Comparison of ENCODE assay signal across 9 cellular contexts in genomic region chr3:50610181-50610971, GRCh38. TPM values are rescaled to one million over a fixed set of nuclear protein-coding genes. Genes with fewer than 3 reads are reported as not detected.
DNase-seq lines count a peak whose midpoint lies in the region; ATAC-seq, FAIRE-seq and TF ChIP-seq lines count a peak whose summit lies in the region.
"Had no signal": no experiment of that assay in that cellular context is flagged by ENCODE, and none has a peak within 500 bp of the region (broad histone marks: within the 10 kb centered on the region; RNA-seq: fewer than 3 reads in every experiment).

No MANE protein-coding gene starts in this region.

- in situ Hi-C loops in GM12878 (cut with MboI), result loop anchor here (5.0 to 25.0 kb wide), 3 partner anchors 33 to 1077 kb away; no protein-coding TSS in a partner anchor

- no peak for DNase-seq in T-helper 1 cell
- DNase-seq in GM12878 (ENCODE audit: low read depth, low spot score), result no peak
- DNase-seq in mesendoderm, result no peak
- no peak for DNase-seq in type B pancreatic cell (ENCODE audit: extremely low spot score, unreplicated experiment)
- no peak for DNase-seq in epidermal melanocyte (ENCODE audit: insufficient read length, low spot score)

- no peak overlapping the region for H2AFZ ChIP-seq in GM12878 (ENCODE audit: control insufficient read depth, low read depth, low read length)

- peak overlapping the region; percentile 75; the same call in 1 of the 2 replicates for H3K9ac ChIP-seq in GM12878 (ENCODE audit: control insufficient read depth, insufficient read depth, low read length)
- H3K9ac ChIP-seq in mesendoderm (ENCODE audit: low read length), result peak overlapping the region; percentile 83

- no peak for TF ChIP-seq POLR2A in GM12878 (IDR thresholded peaks at IDR 0.05; ENCODE audit: low read depth, low read length)

- no peak overlapping the region for H2BK15ac ChIP-seq in mesendoderm (replicated peaks; ENCODE audit: low read depth)

- CTCF ChIA-PET in GM12878 (lab: Yijun Ruan, JAX), result interaction anchor here (0.9 to 13.9 kb wide), 8 partner anchors 9 to 318 kb away, joined by 3 to 410 read pairs (median 6); partner anchors contain the start of genes HEMK1, IFRD2 and ZMYND10

- TF ChIP-seq CTCF in GM12878 (IDR thresholded peaks at IDR 0.05 in 2 of 3, conservative IDR thresholded peaks at IDR 0.05 in 1 of 3; ENCODE audit: control insufficient read depth in 2 of 3, extremely low read depth in 1 of 3, insufficient read depth in 1 of 3, low read depth in 3 of 3, low read length in 3 of 3) (no peak), type B pancreatic cell (conservative IDR thresholded peaks at IDR 0.05) (no peak)

- no peaks in the 10 kb centered on the region for H3K79me1 ChIP-seq in mesendoderm (ENCODE audit: low read length)

- no peak overlapping the region for H2BK120ac ChIP-seq in mesendoderm (ENCODE audit: low read depth, low read length)

- H4K20me1 ChIP-seq in GM12878 (ENCODE audit: control insufficient read depth, insufficient read depth), result no peaks in the 10 kb centered on the region

- no peak overlapping the region for H3K56ac ChIP-seq in mesendoderm (ENCODE audit: low read length)

- H3K36me3 Mint-ChIP-seq in T-helper 1 cell treated with Interleukin-12 subunit alpha and Interleukin-12 subunit beta and Interleukin-4 antibody, amounts not matched to agents 30 μg/mL and 1 μg/mL, for 36 hours (ENCODE audit: low read depth), result peaks cover 77% of the 10 kb centered on the region
- peaks cover 3% of the 10 kb centered on the region for H3K36me3 Mint-ChIP-seq in type B pancreatic cell

- H3K27ac Mint-ChIP-seq in T-helper 1 cell treated with Interleukin-12 subunit alpha and Interleukin-12 subunit beta and Interleukin-4 antibody, amounts not matched to agents 30 μg/mL and 1 μg/mL, for 36 hours, result peak overlapping the region; percentile 99
- peak overlapping the region; percentile 92 for H3K27ac Mint-ChIP-seq in type B pancreatic cell

- no peak overlapping the region for H2BK5ac ChIP-seq in mesendoderm (ENCODE audit: low read length)

- no peaks in the 10 kb centered on the region for H3K9me3 ChIP-seq in GM12878 (replicated peaks; ENCODE audit: control insufficient read depth, insufficient read depth, low read length)

- RAD21 ChIA-PET in GM12878 (lab: Charles Lee; ENCODE audit: unreplicated experiment), result interaction anchor here (1.7 to 12.9 kb wide), 5 partner anchors 8 to 260 kb away, joined by 5 to 244 read pairs (median 15); partner anchors contain the start of genes CYB561D2, HEMK1 and NPRL2

- H3K4ac ChIP-seq in mesendoderm (ENCODE audit: low read depth, low read length), result no peak overlapping the region

- H3K27me3 Mint-ChIP-seq in T-helper 1 cell treated with Interleukin-12 subunit alpha and Interleukin-12 subunit beta and Interleukin-4 antibody, amounts not matched to agents 30 μg/mL and 1 μg/mL, for 36 hours (ENCODE audit: low read depth), result no peaks in the 10 kb centered on the region
- peaks cover 15% of the 10 kb centered on the region for H3K27me3 Mint-ChIP-seq in type B pancreatic cell

- intact Hi-C loops in GM12878 (cut with micrococcal nuclease; ENCODE audit: unreplicated experiment), result loop anchor here (2.0 kb wide), 1 partner anchor 20 kb away; no protein-coding TSS in a partner anchor

- no peak overlapping the region for H3K18ac ChIP-seq in mesendoderm (ENCODE audit: low read length)

- WGBS in GM12878 (ENCODE audit: insufficient coverage, insufficient replicate concordance, low lambda C conversion rate, missing lambda C conversion rate), result 45% methylated on average over 6 of the region's 6 CpGs
- WGBS in mesendoderm (ENCODE audit: extremely low coverage, insufficient coverage, low lambda C conversion rate), result no CpG with 5 or more reads among the region's 6 CpGs

- no peaks in the 10 kb centered on the region for H3K9me3 Mint-ChIP-seq in T-helper 1 cell treated with Interleukin-12 subunit alpha and Interleukin-12 subunit beta and Interleukin-4 antibody, amounts not matched to agents 30 μg/mL and 1 μg/mL, for 36 hours
- no peaks in the 10 kb centered on the region for H3K9me3 Mint-ChIP-seq in type B pancreatic cell

- BruUV-seq in GM12878 (replicated peaks; lab: Mats Ljungman, UMichigan), result TSS peak; percentile 69

- SMC1A ChIA-PET in GM12878 (lab: Charles Lee; ENCODE audit: uncharacterized antibody, unreplicated experiment), result interaction anchor here (0.6 to 11.4 kb wide), 8 partner anchors 9 to 256 kb away, joined by 3 to 186 read pairs (median 5); partner anchors contain the start of gene HEMK1

- no peak for FAIRE-seq in GM12878 (lab: Jason Lieb, UNC)
- FAIRE-seq: TTC549 had no signal

- H3K27me3 ChIP-seq in GM12878 (replicated peaks in 1 of 2; ENCODE audit: control insufficient read depth in 2 of 2, insufficient read depth in 2 of 2, low read length in 1 of 2) (no peaks in the 10 kb centered on the region), mesendoderm (ENCODE audit: insufficient read depth, low read length, poor library complexity) (no peaks in the 10 kb centered on the region)

- H3K36me3 ChIP-seq in GM12878 (ENCODE audit: control insufficient read depth in 2 of 2, insufficient read depth in 2 of 2, low read length in 1 of 2) (no peaks in the 10 kb centered on the region), mesendoderm (ENCODE audit: control insufficient read depth, insufficient read depth, low read length) (no peaks in the 10 kb centered on the region)

- H3K79me2 ChIP-seq in GM12878 (ENCODE audit: control insufficient read depth, insufficient read depth, low read length) (no peaks in the 10 kb centered on the region), mesendoderm (ENCODE audit: control insufficient read depth, insufficient read depth, low read length) (no peaks in the 10 kb centered on the region)

- peak overlapping the region; percentile 98 for H3K4me3 Mint-ChIP-seq in T-helper 1 cell treated with Interleukin-12 subunit alpha and Interleukin-12 subunit beta and Interleukin-4 antibody, amounts not matched to agents 30 μg/mL and 1 μg/mL, for 36 hours
- peak overlapping the region; percentile 91 for H3K4me3 Mint-ChIP-seq in type B pancreatic cell

- ATAC-seq in GM12878 (no peak), GM18870 (IDR thresholded peaks at IDR 0.05; ENCODE audit: unreplicated experiment) (no peak), GM18873 (IDR thresholded peaks at IDR 0.05; ENCODE audit: low FRiP score, unreplicated experiment) (no peak)

- H3K4me2 ChIP-seq in GM12878 (ENCODE audit: control insufficient read depth, insufficient read depth), result peak overlapping the region; percentile 97
- peak overlapping the region; percentile 55 for H3K4me2 ChIP-seq in mesendoderm (ENCODE audit: low read length)

- H3K4me3 ChIP-seq in GM12878 (peak overlapping the region; percentile 85), mesendoderm (ENCODE audit: low read length) (no peak overlapping the region)

- no peak overlapping the region for H4K8ac ChIP-seq in mesendoderm (ENCODE audit: low read depth, low read length)

- peaks cover 41% of the 10 kb centered on the region for H3K4me1 Mint-ChIP-seq in T-helper 1 cell treated with Interleukin-12 subunit alpha and Interleukin-12 subunit beta and Interleukin-4 antibody, amounts not matched to agents 30 μg/mL and 1 μg/mL, for 36 hours (ENCODE audit: low read depth)
- peaks cover 38% of the 10 kb centered on the region for H3K4me1 Mint-ChIP-seq in type B pancreatic cell (ENCODE audit: unreplicated experiment)

- no peak overlapping the region for H2AK5ac ChIP-seq in mesendoderm (ENCODE audit: low read length)

- peaks cover 16% of the 10 kb centered on the region for H3K4me1 ChIP-seq in GM12878 (ENCODE audit: control insufficient read depth, insufficient read depth, low read length)
- peaks cover 3% of the 10 kb centered on the region for H3K4me1 ChIP-seq in mesendoderm (ENCODE audit: control insufficient read depth, low read depth, low read length)

- no peak for TF ChIP-seq RAD21 in GM12878 (IDR thresholded peaks at IDR 0.05; ENCODE audit: insufficient read depth, low read depth, low read length)

- H3K23ac ChIP-seq in mesendoderm (ENCODE audit: low read length), result peak overlapping the region; percentile 15

- TF ChIP-seq EP300 in GM12878 (IDR thresholded peaks at IDR 0.05; ENCODE audit: borderline replicate concordance in 1 of 2, control insufficient read depth in 1 of 2, low read depth in 2 of 2, low read length in 2 of 2), result no peak

- POLR2A ChIA-PET in GM12878 (lab: Charles Lee), result interaction anchor here (0.7 to 5.0 kb wide), 6 partner anchors 9 to 274 kb away, joined by 3 to 54 read pairs (median 4); partner anchors contain the start of genes C3orf18 and HEMK1

- H3K27ac ChIP-seq in GM12878 (ENCODE audit: control insufficient read depth, insufficient read depth) (no peak overlapping the region), mesendoderm (ENCODE audit: low read depth, low read length) (no peak overlapping the region)

- no peak overlapping the region for H4K5ac ChIP-seq in mesendoderm (ENCODE audit: low read length)

RNA-seq across cellular contexts. Expression of gene CISH, which starts 1.2 kb away (rescaled TPM):
- total RNA-seq in GM12878 (2013; cell fraction: nucleolus; rRNA removed), result 2.3 and 2.6 TPM in 2 replicates
- 2.3 and 2.5 TPM in 2 replicates for total RNA-seq in GM12878 (2014; rRNA removed)
- 0.94 and 1.0 TPM in 2 replicates for total RNA-seq in GM12878 (2014; rRNA removed; fragmentation: Illumina TruSeq; extraction: Trizol)
- 4.4 and 5.1 TPM in 2 replicates for total RNA-seq in GM12878 (2021)
- polyA plus RNA-seq in GM12878 (2011; ENCODE audit: low read depth), result 0.25 TPM
- 0.20 and 0.41 TPM in 2 replicates for polyA plus RNA-seq in GM12878 (2011; rRNA removed)
- polyA plus RNA-seq in GM12878 (2011; cell fraction: cytosol; rRNA removed), result 0.97 and 1.0 TPM in 2 replicates
- 1.8 and 2.2 TPM in 2 replicates for polyA plus RNA-seq in GM12878 (2011; cell fraction: nucleus; rRNA removed)
- polyA plus RNA-seq in GM12878 (2012), result 1.4 and 1.5 TPM in 2 replicates
- polyA plus RNA-seq in GM12878 (2014; fragmentation: Illumina TruSeq; extraction: Trizol), result 1.4 and 2.7 TPM in 2 replicates
- polyA plus RNA-seq in GM12878 (2014; fragmentation: Nextera tagmentation; extraction: Ambion mirVana), result under 1 TPM; 0.21 to 0.57 TPM
- polyA plus RNA-seq in GM12878 (2014; rRNA removed), result 3.2 and 3.7 TPM in 2 replicates
- 1 to 10 TPM; 1.1 to 2.5 TPM for polyA plus RNA-seq in GM12878 (2016; fragmentation: Nextera tagmentation; extraction: Ambion mirVana)
- polyA minus RNA-seq in GM12878 (2011; rRNA and poly(A)+ RNA removed), result 1.6 and 1.9 TPM in 2 replicates
- polyA minus RNA-seq in GM12878 (2011; cell fraction: cytosol; rRNA and poly(A)+ RNA removed), result 0.80 and 0.94 TPM in 2 replicates
- polyA minus RNA-seq in GM12878 (2011; cell fraction: nucleus; rRNA and poly(A)+ RNA removed), result 1.9 and 3.2 TPM in 2 replicates
- polyA plus RNA-seq in mesendoderm (2013, experiment 1 of 2), result 2.4 TPM
- polyA plus RNA-seq in mesendoderm (2013, experiment 2 of 2), result 2.3 TPM
- total RNA-seq in type B pancreatic cell (ENCODE audit: low replicate concordance), result 4.1 and 7.0 TPM in 2 replicates

RNA-seq across cellular contexts. Expression of gene MAPKAPK3, which starts 6.6 kb away (rescaled TPM):
- total RNA-seq in GM12878 (2013; cell fraction: nucleolus; rRNA removed), result 25.1 and 26.3 TPM in 2 replicates
- total RNA-seq in GM12878 (2014; rRNA removed) (42.6 and 49.2 TPM in 2 replicates), GM12878 (2014; rRNA removed; fragmentation: Illumina TruSeq; extraction: Trizol) (25.4 and 27.2 TPM in 2 replicates), GM12878 (2021) (39.9 and 42.0 TPM in 2 replicates), type B pancreatic cell (ENCODE audit: low replicate concordance) (40.3 and 47.0 TPM in 2 replicates)
- 9.1 TPM for polyA plus RNA-seq in GM12878 (2011; ENCODE audit: low read depth)
- polyA plus RNA-seq in GM12878 (2011; rRNA removed) (33.5 and 66.0 TPM in 2 replicates), GM12878 (2014; fragmentation: Illumina TruSeq; extraction: Trizol) (39.9 and 46.7 TPM in 2 replicates), GM12878 (2014; fragmentation: Nextera tagmentation; extraction: Ambion mirVana) (1 to 10 TPM; 7.9 to 8.7 TPM), GM12878 (2014; rRNA removed) (43.9 and 45.3 TPM in 2 replicates), GM12878 (2016; fragmentation: Nextera tagmentation; extraction: Ambion mirVana) (10 to 100 TPM; 32.4 to 38.0 TPM)
- polyA plus RNA-seq in GM12878 (2011; cell fraction: cytosol; rRNA removed), result 81.5 and 93.9 TPM in 2 replicates
- 58.1 and 59.6 TPM in 2 replicates for polyA plus RNA-seq in GM12878 (2011; cell fraction: nucleus; rRNA removed)
- 14.5 and 14.9 TPM in 2 replicates for polyA plus RNA-seq in GM12878 (2012)
- 53.0 and 58.0 TPM in 2 replicates for polyA minus RNA-seq in GM12878 (2011; rRNA and poly(A)+ RNA removed)
- 12.2 and 17.4 TPM in 2 replicates for polyA minus RNA-seq in GM12878 (2011; cell fraction: cytosol; rRNA and poly(A)+ RNA removed)
- polyA minus RNA-seq in GM12878 (2011; cell fraction: nucleus; rRNA and poly(A)+ RNA removed), result 11.7 and 18.6 TPM in 2 replicates
- 35.2 TPM for polyA plus RNA-seq in mesendoderm (2013, experiment 1 of 2)
- 36.3 TPM for polyA plus RNA-seq in mesendoderm (2013, experiment 2 of 2)

RNA-seq across cellular contexts. Expression of gene HEMK1, which starts 41.1 kb away (rescaled TPM):
- total RNA-seq in GM12878 (2013; cell fraction: nucleolus; rRNA removed), result 52.1 and 58.3 TPM in 2 replicates
- total RNA-seq in GM12878 (2014; rRNA removed), result 10.4 and 11.3 TPM in 2 replicates
- total RNA-seq in GM12878 (2014; rRNA removed; fragmentation: Illumina TruSeq; extraction: Trizol), result 9.5 and 10.5 TPM in 2 replicates
- 14.4 and 16.4 TPM in 2 replicates for total RNA-seq in GM12878 (2021)
- 13.7 TPM for polyA plus RNA-seq in GM12878 (2011; ENCODE audit: low read depth)
- 8.7 and 13.5 TPM in 2 replicates for polyA plus RNA-seq in GM12878 (2011; rRNA removed)
- polyA plus RNA-seq in GM12878 (2011; cell fraction: cytosol; rRNA removed), result 16.2 and 20.1 TPM in 2 replicates
- polyA plus RNA-seq in GM12878 (2011; cell fraction: nucleus; rRNA removed), result 57.9 and 77.5 TPM in 2 replicates
- 14.4 and 14.5 TPM in 2 replicates for polyA plus RNA-seq in GM12878 (2012)
- 4.9 and 9.9 TPM in 2 replicates for polyA plus RNA-seq in GM12878 (2014; fragmentation: Illumina TruSeq; extraction: Trizol)
- polyA plus RNA-seq in GM12878 (2014; fragmentation: Nextera tagmentation; extraction: Ambion mirVana), result 10 to 100 TPM in 1 of 2 experiments, 1 to 10 TPM in 1; 2.8 to 10.5 TPM
- polyA plus RNA-seq in GM12878 (2014; rRNA removed), result 15.1 and 15.8 TPM in 2 replicates
- polyA plus RNA-seq in GM12878 (2016; fragmentation: Nextera tagmentation; extraction: Ambion mirVana), result 10 to 100 TPM; 17.8 to 19.0 TPM
- polyA minus RNA-seq in GM12878 (2011; rRNA and poly(A)+ RNA removed), result 12.1 and 16.6 TPM in 2 replicates
- polyA minus RNA-seq in GM12878 (2011; cell fraction: cytosol; rRNA and poly(A)+ RNA removed), result 4.0 and 4.4 TPM in 2 replicates
- polyA minus RNA-seq in GM12878 (2011; cell fraction: nucleus; rRNA and poly(A)+ RNA removed), result 18.7 and 25.0 TPM in 2 replicates
- 5.3 TPM for polyA plus RNA-seq in mesendoderm (2013, experiment 1 of 2)
- polyA plus RNA-seq in mesendoderm (2013, experiment 2 of 2), result 5.4 TPM
- total RNA-seq in type B pancreatic cell (ENCODE audit: low replicate concordance), result 20.2 and 29.9 TPM in 2 replicates

RNA-seq across cellular contexts. Expression of gene C3orf18, which starts 42.8 kb away (rescaled TPM):
- total RNA-seq in GM12878 (2013; cell fraction: nucleolus; rRNA removed), result 2.5 and 3.6 TPM in 2 replicates
- total RNA-seq in GM12878 (2014; rRNA removed) (0.45 and 0.87 TPM in 2 replicates), GM12878 (2014; rRNA removed; fragmentation: Illumina TruSeq; extraction: Trizol) (0.64 and 0.76 TPM in 2 replicates), GM12878 (2021) (0.61 and 1.3 TPM in 2 replicates), type B pancreatic cell (ENCODE audit: low replicate concordance) (1.9 and 11.9 TPM in 2 replicates)
- polyA plus RNA-seq in GM12878 (2011; ENCODE audit: low read depth), result 1.3 TPM
- polyA plus RNA-seq in GM12878 (2011; rRNA removed) (2.3 and 3.2 TPM in 2 replicates), GM12878 (2014; fragmentation: Illumina TruSeq; extraction: Trizol) (0.48 and 1.0 TPM in 2 replicates), GM12878 (2014; fragmentation: Nextera tagmentation; extraction: Ambion mirVana) (under 1 TPM; 0.06 to 0.22 TPM), GM12878 (2014; rRNA removed) (0.77 and 1.7 TPM in 2 replicates), GM12878 (2016; fragmentation: Nextera tagmentation; extraction: Ambion mirVana) (under 1 TPM; 0.44 to 0.56 TPM)
- polyA plus RNA-seq in GM12878 (2011; cell fraction: cytosol; rRNA removed), result 3.9 and 4.8 TPM in 2 replicates
- polyA plus RNA-seq in GM12878 (2011; cell fraction: nucleus; rRNA removed), result 8.2 and 11.4 TPM in 2 replicates
- 1.6 and 1.9 TPM in 2 replicates for polyA plus RNA-seq in GM12878 (2012)
- 1.6 and 3.4 TPM in 2 replicates for polyA minus RNA-seq in GM12878 (2011; rRNA and poly(A)+ RNA removed)
- polyA minus RNA-seq in GM12878 (2011; cell fraction: cytosol; rRNA and poly(A)+ RNA removed), result 0.52 TPM in 1 of 2 replicates, not detected in the other
- 1.8 and 3.3 TPM in 2 replicates for polyA minus RNA-seq in GM12878 (2011; cell fraction: nucleus; rRNA and poly(A)+ RNA removed)
- 1.9 TPM for polyA plus RNA-seq in mesendoderm (2013, experiment 1 of 2)
- polyA plus RNA-seq in mesendoderm (2013, experiment 2 of 2), result 1.9 TPM
